ENCODE assay signal across 18 cellular contexts in genomic region chr11:28482666-28483065, GRCh38.
A peak's percentile ranks its signal among the peaks of the same experiment; 100 is the strongest.
DNase-seq lines count a peak whose midpoint lies in the region; ATAC-seq and TF ChIP-seq lines count a peak whose summit lies in the region.
"Had no signal": no experiment of that assay in that cellular context is flagged by ENCODE, and none has a peak within 500 bp of the region (broad histone marks: within the 10 kb centered on the region; RNA-seq: fewer than 3 reads in every experiment).

No MANE protein-coding gene starts in this region.

- H3K36me3 Mint-ChIP-seq in GM23338 (ENCODE audit: low read depth): no peaks in the 10 kb centered on the region
- H3K36me3 Mint-ChIP-seq in HFFc6 (ENCODE audit: low read depth): no peaks in the 10 kb centered on the region
- H3K36me3 Mint-ChIP-seq: CD8-positive, alpha-beta T cell had no signal

- H3K36me3 ChIP-seq in GM23338 (ENCODE audit: insufficient read depth) (no peaks in the 10 kb centered on the region), PC-3 (ENCODE audit: low read depth, low read length) (no peaks in the 10 kb centered on the region), MG63 (no peaks in the 10 kb centered on the region)
- H3K36me3 ChIP-seq: BLaER1 treated with 17β-estradiol and CSF1 and Interleukin-3, amounts not matched to agents 10 nM and 100 nM had no signal

- H3K4me1 ChIP-seq in GM23338 (ENCODE audit: insufficient read depth): no peaks in the 10 kb centered on the region
- peaks cover 20% of the 10 kb centered on the region for H3K4me1 ChIP-seq in PC-3 (ENCODE audit: insufficient read depth, low read length)
- H3K4me1 ChIP-seq: A549; BLaER1 treated with 17β-estradiol and CSF1 and Interleukin-3, amounts not matched to agents 10 nM and 100 nM; Caco-2 had no signal

- H3K4me3 ChIP-seq in GM23338 (no peak overlapping the region), PC-3 (ENCODE audit: low read length) (no peak overlapping the region), MG63 (no peak overlapping the region)
- H3K4me3 ChIP-seq: A549; BLaER1 treated with 17β-estradiol and CSF1 and Interleukin-3, amounts not matched to agents 10 nM and 100 nM had no signal

- H3F3A ChIP-seq in GM23338 (replicated peaks; ENCODE audit: low read depth) (no peaks in the 10 kb centered on the region), PC-3 (ENCODE audit: low read length, unreplicated experiment) (no peaks in the 10 kb centered on the region)

- H3K4me3 Mint-ChIP-seq in GM23338 (no peak overlapping the region), HFFc6 (no peak overlapping the region)
- H3K4me3 Mint-ChIP-seq: B cell; CD4-positive, alpha-beta T cell; CD8-positive, alpha-beta T cell had no signal

- H4K20me1 ChIP-seq in GM23338 (replicated peaks; ENCODE audit: insufficient read depth): no peaks in the 10 kb centered on the region
- H4K20me1 ChIP-seq in PC-3 (ENCODE audit: low read length): no peaks in the 10 kb centered on the region
- H4K20me1 ChIP-seq: BLaER1 treated with 17β-estradiol and CSF1 and Interleukin-3, amounts not matched to agents 10 nM and 100 nM had no signal

- no peaks in the 10 kb centered on the region for H3K27me3 ChIP-seq in GM23338 (ENCODE audit: insufficient read depth)
- H3K27me3 ChIP-seq in PC-3 (ENCODE audit: low read length): no peaks in the 10 kb centered on the region
- H3K27me3 ChIP-seq in MG63: no peaks in the 10 kb centered on the region
- H3K27me3 ChIP-seq: BLaER1 treated with 17β-estradiol and CSF1 and Interleukin-3, amounts not matched to agents 10 nM and 100 nM had no signal

- H3K9ac ChIP-seq in PC-3 (ENCODE audit: low read length): no peak overlapping the region
- H3K9ac ChIP-seq: BLaER1 treated with 17β-estradiol and CSF1 and Interleukin-3, amounts not matched to agents 10 nM and 100 nM had no signal

- H3K79me2 ChIP-seq in GM23338 (replicated peaks; ENCODE audit: insufficient read depth): no peaks in the 10 kb centered on the region
- no peaks in the 10 kb centered on the region for H3K79me2 ChIP-seq in PC-3 (ENCODE audit: low read length)

- ATAC-seq in GM23338 (peak; percentile 43; the same call in 2 of the 3 replicates), PC-3 (peak; percentile 82), GM19035 (IDR thresholded peaks at IDR 0.05; ENCODE audit: unreplicated experiment) (no peak)
- ATAC-seq: A549; CD8-positive, alpha-beta T cell had no signal

- H3K9me2 ChIP-seq in GM23338 (ENCODE audit: insufficient read depth) (peaks cover 2% of the 10 kb centered on the region; the same call in 1 of the 2 replicates), PC-3 (replicated peaks; ENCODE audit: low read length) (no peaks in the 10 kb centered on the region)

- no peaks in the 10 kb centered on the region for H3K27me3 Mint-ChIP-seq in GM23338 (ENCODE audit: insufficient read depth, low read depth, poor library complexity)
- no peaks in the 10 kb centered on the region; the same call in 1 of the 2 replicates for H3K27me3 Mint-ChIP-seq in HFFc6 (ENCODE audit: insufficient read depth)
- H3K27me3 Mint-ChIP-seq: B cell; CD4-positive, alpha-beta T cell had no signal

- H3K27ac Mint-ChIP-seq in GM23338 (no peak overlapping the region), HFFc6 (no peak overlapping the region)
- H3K27ac Mint-ChIP-seq: B cell; CD4-positive, alpha-beta T cell; CD8-positive, alpha-beta T cell had no signal

- H3K4me2 ChIP-seq in GM23338 (no peak overlapping the region), PC-3 (ENCODE audit: low read length) (no peak overlapping the region; the same call in 1 of the 2 replicates)
- H3K4me2 ChIP-seq: A549; BLaER1 treated with 17β-estradiol and CSF1 and Interleukin-3, amounts not matched to agents 10 nM and 100 nM had no signal

- no TSS peak for BruUV-seq in PC-3 (replicated peaks; lab: Mats Ljungman, UMichigan)

- H3K4me1 Mint-ChIP-seq in GM23338: 0 out of 3 replicates have a peak, but pooled peaks cover 2% of the 10 kb centered on the region
- H3K4me1 Mint-ChIP-seq in HFFc6 (ENCODE audit: low read depth): peaks cover 21% of the 10 kb centered on the region
- H3K4me1 Mint-ChIP-seq: B cell had no signal

- H3K9me3 ChIP-seq in PC-3 (ENCODE audit: low read length) (no peaks in the 10 kb centered on the region), MG63 (no peaks in the 10 kb centered on the region)
- H3K9me3 ChIP-seq: A549; BLaER1 treated with 17β-estradiol and CSF1 and Interleukin-3, amounts not matched to agents 10 nM and 100 nM; Caco-2 had no signal

- CTCF ChIA-PET in PC-3 (lab: Charles Lee): no interaction called here

- no peaks in the 10 kb centered on the region for H3K9me3 Mint-ChIP-seq in GM23338
- no peaks in the 10 kb centered on the region for H3K9me3 Mint-ChIP-seq in HFFc6
- H3K9me3 Mint-ChIP-seq: CD4-positive, alpha-beta T cell; CD8-positive, alpha-beta T cell had no signal

- H2AFZ ChIP-seq in GM23338 (no peak overlapping the region), PC-3 (ENCODE audit: low read length) (no peak overlapping the region)

- no peak for DNase-seq in GM23338 (ENCODE audit: low spot score)
- DNase-seq in NCI-H526 (lab: John Stamatoyannopoulos, UW): peak; percentile 77 to 79
- DNase-seq in PC-3: peak; percentile 67
- no peak for DNase-seq in HFFc6
- DNase-seq in MG63: no peak
- DNase-seq: AML-193; Caco-2; Calu3; CD4-positive, alpha-beta T cell; CD8-positive, alpha-beta T cell; DMS79 treated with DMSO at 0.1 percent for 48 hours; GF-D8 had no signal

- POLR2A ChIA-PET in PC-3 (lab: Charles Lee; ENCODE audit: unreplicated experiment): interaction anchor here (0.7 kb wide), 1 partner anchor 481 kb away, joined by 3 read pairs; no protein-coding TSS in a partner anchor

- H3K27ac ChIP-seq in GM23338 (ENCODE audit: low read depth) (no peak overlapping the region), PC-3 (ENCODE audit: low read length) (no peak overlapping the region)
- H3K27ac ChIP-seq: 22Rv1; A549; BLaER1 treated with 17β-estradiol and CSF1 and Interleukin-3, amounts not matched to agents 10 nM and 100 nM; C4-2B had no signal

- TF ChIP-seq CTCF in GM23338 (conservative IDR thresholded peaks at IDR 0.05; ENCODE audit: low read depth in 2 of 2): no peak
- TF ChIP-seq CTCF in PC-3 (conservative IDR thresholded peaks at IDR 0.05; ENCODE audit: low read depth, low read length): no peak
- TF ChIP-seq CTCF in HFFc6 (IDR thresholded peaks at IDR 0.05): no peak

- intact Hi-C loops in PC-3 (cut with micrococcal nuclease): no loop called here

TF ChIP-seq in GM23338, 12 proteins besides CTCF, POLR2A, EP300 and RAD21:
- no peak for TF ChIP-seq REST (IDR thresholded peaks at IDR 0.05; ENCODE audit: unreplicated experiment)
- TF ChIP-seq ZNF331 (CRISPR knock-in tag; IDR thresholded peaks at IDR 0.05; ENCODE audit: low read depth): no peak
- TF ChIP-seq JUNB (IDR thresholded peaks at IDR 0.05; ENCODE audit: unreplicated experiment): no peak
- TF ChIP-seq STAT1 (IDR thresholded peaks at IDR 0.05; ENCODE audit: unreplicated experiment): no peak
- TF ChIP-seq EZH2phosphoT487 (IDR thresholded peaks at IDR 0.05; ENCODE audit: unreplicated experiment): no peak
- TF ChIP-seq EZH2 (IDR thresholded peaks at IDR 0.05; ENCODE audit: low read depth, unreplicated experiment): no peak
- TF ChIP-seq ZNF114 (CRISPR knock-in tag; IDR thresholded peaks at IDR 0.05): no peak
- TF ChIP-seq ETS1 (IDR thresholded peaks at IDR 0.05): no peak
- TF ChIP-seq NANOG (IDR thresholded peaks at IDR 0.05; ENCODE audit: borderline replicate concordance): no peak
- TF ChIP-seq CREB1 (CRISPR knock-in tag; IDR thresholded peaks at IDR 0.05; ENCODE audit: low read depth): no peak
- TF ChIP-seq POLR2AphosphoS5 (IDR thresholded peaks at IDR 0.05; ENCODE audit: low read depth): no peak

Comparison
In these comparisons a context has a peak if more than half of its experiments do, and no peak if none do; other contexts are left out.
1. DNase-seq: peak in NCI-H526 (2 of 2) and PC-3 (single experiment); none in GM23338 (single experiment), HFFc6 (single experiment) and MG63 (single experiment).